28 cellular contexts compared by ENCODE assay signal in genomic region chr10:29389935-29390334, GRCh38.
DNase-seq lines count a peak whose midpoint lies in the region; ATAC-seq and TF ChIP-seq lines count a peak whose summit lies in the region.
"Had no signal": no experiment of that assay in that cellular context is flagged by ENCODE, and none has a peak within 500 bp of the region (broad histone marks: within the 10 kb centered on the region; RNA-seq: fewer than 3 reads in every experiment).

No MANE protein-coding gene starts in this region.

- H3K36me3 ChIP-seq in esophagus muscularis mucosa: no peaks in the 10 kb centered on the region
- H3K36me3 ChIP-seq in right lobe of liver: no peaks in the 10 kb centered on the region
- H3K36me3 ChIP-seq: neutrophil had no signal

- no peaks in the 10 kb centered on the region for H3K4me1 Mint-ChIP-seq in activated CD4-positive, alpha-beta T cell treated with anti-CD3 and anti-CD28 coated beads, Interleukin-2, amount 10 ng/mL, durations not matched to agents 7 days and 5 days
- H3K4me1 Mint-ChIP-seq in naive thymus-derived CD8-positive, alpha-beta T cell: peaks cover 0 to 3% (median 1%) of the 10 kb centered on the region in 4 donors
- H3K4me1 Mint-ChIP-seq: activated CD4-positive, alpha-beta T cell treated with anti-CD3 and anti-CD28 coated beads for 36 hours; activated naive CD8-positive, alpha-beta T cell treated with anti-CD3 and anti-CD28 coated beads, Interleukin-2, amount 50 U/mL, for 24 hours; B cell had no signal

- intact Hi-C loops in esophagus muscularis mucosa (cut with DNase I): loop anchor here (5.0 kb wide), 1 partner anchor 57 kb away; no protein-coding TSS in a partner anchor
- intact Hi-C loops in right lobe of liver (cut with DNase I): loop anchor here in 1 of 2 donors (10.0 kb wide), 1 partner anchor 55 kb away; no protein-coding TSS in a partner anchor

- H3K27me3 ChIP-seq in esophagus muscularis mucosa (peaks cover 0 to 5% (median 0%) of the 10 kb centered on the region in 4 donors), right lobe of liver (no peaks in the 10 kb centered on the region)
- H3K27me3 ChIP-seq: neutrophil had no signal

- peaks cover 7% of the 10 kb centered on the region for H3K27me3 Mint-ChIP-seq in activated CD4-positive, alpha-beta T cell treated with anti-CD3 and anti-CD28 coated beads, Interleukin-2, amount 10 ng/mL, durations not matched to agents 7 days and 5 days
- H3K27me3 Mint-ChIP-seq in naive thymus-derived CD8-positive, alpha-beta T cell: peaks cover 0 to 6% (median 0%) of the 10 kb centered on the region in 5 donors
- H3K27me3 Mint-ChIP-seq: activated CD4-positive, alpha-beta T cell treated with anti-CD3 and anti-CD28 coated beads for 36 hours had no signal

- no peak for TF ChIP-seq EP300 in esophagus muscularis mucosa (IDR thresholded peaks at IDR 0.05)

- H3K27ac Mint-ChIP-seq in activated CD4-positive, alpha-beta T cell treated with anti-CD3 and anti-CD28 coated beads, Interleukin-2, amount 10 ng/mL, durations not matched to agents 7 days and 5 days: no peak overlapping the region
- H3K27ac Mint-ChIP-seq in naive thymus-derived CD8-positive, alpha-beta T cell: no peak overlapping the region
- H3K27ac Mint-ChIP-seq: activated CD4-positive, alpha-beta T cell treated with anti-CD3 and anti-CD28 coated beads for 36 hours; activated naive CD8-positive, alpha-beta T cell treated with anti-CD3 and anti-CD28 coated beads, Interleukin-2, amount 50 U/mL, for 24 hours; B cell; brain; T-helper 1 cell treated with Interleukin-12 subunit alpha and Interleukin-12 subunit beta and Interleukin-4 antibody, amounts not matched to agents 30 μg/mL and 1 μg/mL, for 36 hours had no signal

- H3K36me3 Mint-ChIP-seq in activated CD4-positive, alpha-beta T cell treated with anti-CD3 and anti-CD28 coated beads, Interleukin-2, amount 10 ng/mL, durations not matched to agents 7 days and 5 days (ENCODE audit: low read depth): no peaks in the 10 kb centered on the region
- no peaks in the 10 kb centered on the region for H3K36me3 Mint-ChIP-seq in naive thymus-derived CD8-positive, alpha-beta T cell
- H3K36me3 Mint-ChIP-seq: brain had no signal

- H3K4me1 ChIP-seq in esophagus muscularis mucosa: peaks cover 0 to 3% (median 0%) of the 10 kb centered on the region in 4 donors
- no peaks in the 10 kb centered on the region for H3K4me1 ChIP-seq in right lobe of liver

- no peak for TF ChIP-seq POLR2A in esophagus muscularis mucosa (IDR thresholded peaks at IDR 0.05; ENCODE audit: low read depth)
- TF ChIP-seq POLR2A in right lobe of liver (IDR thresholded peaks at IDR 0.05): no peak

- 74% methylated on average over 9 of the region's 9 CpGs for WGBS in esophagus muscularis mucosa
- WGBS in right lobe of liver (ENCODE audit: insufficient coverage, low coverage, low lambda C conversion rate, missing lambda C conversion rate): 21% methylated on average over 9 of the region's 9 CpGs

- ATAC-seq in right lobe of liver (peak; percentile 65 to 87 (median 80)), GM19397 (IDR thresholded peaks at IDR 0.05; ENCODE audit: unreplicated experiment) (no peak)
- no peak for ATAC-seq in naive thymus-derived CD8-positive, alpha-beta T cell
- ATAC-seq: activated CD4-positive, alpha-beta T cell treated with anti-CD3 and anti-CD28 coated beads for 36 hours; activated naive CD8-positive, alpha-beta T cell treated with anti-CD3 and anti-CD28 coated beads, Interleukin-2, amount 50 U/mL, for 24 hours; Panc1 had no signal

- CTCF ChIA-PET in activated CD4-positive, alpha-beta T cell treated with anti-CD3 and anti-CD28 coated beads, Interleukin-2, amount 10 ng/mL, durations not matched to agents 7 days and 5 days (lab: Charles Lee): interaction anchor here (1.2 kb wide), 1 partner anchor 19 kb away, joined by 3 read pairs; no protein-coding TSS in a partner anchor

- H3K9me3 ChIP-seq in esophagus muscularis mucosa: no peaks in the 10 kb centered on the region
- H3K9me3 ChIP-seq in right lobe of liver: no peaks in the 10 kb centered on the region
- H3K9me3 ChIP-seq: neutrophil had no signal

- no peaks in the 10 kb centered on the region for H3K9me3 Mint-ChIP-seq in activated CD4-positive, alpha-beta T cell treated with anti-CD3 and anti-CD28 coated beads, Interleukin-2, amount 10 ng/mL, durations not matched to agents 7 days and 5 days
- no peaks in the 10 kb centered on the region for H3K9me3 Mint-ChIP-seq in naive thymus-derived CD8-positive, alpha-beta T cell
- H3K9me3 Mint-ChIP-seq: activated naive CD8-positive, alpha-beta T cell treated with anti-CD3 and anti-CD28 coated beads, Interleukin-2, amount 50 U/mL, for 24 hours; brain; T-helper 1 cell treated with Interleukin-12 subunit alpha and Interleukin-12 subunit beta and Interleukin-4 antibody, amounts not matched to agents 30 μg/mL and 1 μg/mL, for 36 hours had no signal

- H3K4me3 ChIP-seq in esophagus muscularis mucosa: peak overlapping the region in 1 of 4 donors; percentile 10
- no peak overlapping the region for H3K4me3 ChIP-seq in right lobe of liver
- H3K4me3 ChIP-seq: smooth muscle cell had no signal

- POLR2A ChIA-PET in activated CD4-positive, alpha-beta T cell treated with anti-CD3 and anti-CD28 coated beads, Interleukin-2, amount 10 ng/mL, durations not matched to agents 7 days and 5 days (lab: Charles Lee): no interaction called here
- POLR2A ChIA-PET in naive thymus-derived CD8-positive, alpha-beta T cell (lab: Charles Lee): no interaction called here

- TF ChIP-seq CTCF in esophagus muscularis mucosa (IDR thresholded peaks at IDR 0.05) (no peak), right lobe of liver (IDR thresholded peaks at IDR 0.05) (no peak)

- H3K4me3 Mint-ChIP-seq in activated CD4-positive, alpha-beta T cell treated with anti-CD3 and anti-CD28 coated beads, Interleukin-2, amount 10 ng/mL, durations not matched to agents 7 days and 5 days: no peak overlapping the region
- no peak overlapping the region for H3K4me3 Mint-ChIP-seq in naive thymus-derived CD8-positive, alpha-beta T cell
- H3K4me3 Mint-ChIP-seq: activated CD4-positive, alpha-beta T cell treated with anti-CD3 and anti-CD28 coated beads for 36 hours; activated naive CD8-positive, alpha-beta T cell treated with anti-CD3 and anti-CD28 coated beads, Interleukin-2, amount 50 U/mL, for 24 hours; B cell; brain; T-helper 1 cell treated with Interleukin-12 subunit alpha and Interleukin-12 subunit beta and Interleukin-4 antibody, amounts not matched to agents 30 μg/mL and 1 μg/mL, for 36 hours had no signal

- no peak overlapping the region for H3K27ac ChIP-seq in esophagus muscularis mucosa (replicated peaks in 1 of 4)
- no peak overlapping the region for H3K27ac ChIP-seq in right lobe of liver
- H3K27ac ChIP-seq: neutrophil had no signal

- DNase-seq in AG20443 (ENCODE audit: low spot score) (peak; percentile 16), RPMI8226 (peak; percentile 45), esophagus muscularis mucosa (ENCODE audit: extremely low spot score) (peak; percentile 79), right lobe of liver (no peak), C1 segment of cervical spinal cord (lab: John Stamatoyannopoulos, UW) (no peak)
- no peak for DNase-seq in activated CD4-positive, alpha-beta T cell treated with anti-CD3 and anti-CD28 coated beads, Interleukin-2, amount 10 ng/mL, durations not matched to agents 7 days and 5 days
- no peak for DNase-seq in naive thymus-derived CD8-positive, alpha-beta T cell
- DNase-seq: activated CD4-positive, alpha-beta T cell treated with anti-CD3 and anti-CD28 coated beads for 36 hours; activated CD8-positive, alpha-beta memory T cell treated with anti-CD3 and anti-CD28 coated beads for 24 hours; activated gamma-delta T cell treated with Interleukin-2 at 50 U/mL for 16 hours; activated naive CD8-positive, alpha-beta T cell treated with anti-CD3 and anti-CD28 coated beads, Interleukin-2, amount 50 U/mL, for 24 hours; activated T-cell treated with anti-CD3 and anti-CD28 coated beads, Interleukin-2, amount 50 U/mL, for 1 hour; DMS53; effector CD8-positive, alpha-beta T cell; GDM1; islet precursor cell; Karpas-422; NCI-H1694; NCI-H2227 treated with DMSO at 0.1 percent for 48 hours; NCI-H774; stimulated activated CD4-positive, alpha-beta T cell treated with anti-CD3 and anti-CD28 coated beads, Interleukin-2, amount 100 ng/mL, for 24 hours had no signal

Comparison
In these comparisons a context has a peak if more than half of its experiments do, and no peak if none do; other contexts are left out.
1. DNase-seq: peak in AG20443 (single experiment), RPMI8226 (single experiment) and esophagus muscularis mucosa (single experiment); none in right lobe of liver (0 of 3), C1 segment of cervical spinal cord (0 of 14), activated CD4-positive, alpha-beta T cell treated with anti-CD3 and anti-CD28 coated beads, Interleukin-2, amount 10 ng/mL, durations not matched to agents 7 days and 5 days (single experiment) and naive thymus-derived CD8-positive, alpha-beta T cell (0 of 10).
2. ATAC-seq: peak in right lobe of liver (4 of 4); none in GM19397 (single experiment) and naive thymus-derived CD8-positive, alpha-beta T cell (0 of 2).